Comparison of ENCODE assay signal across 8 cellular contexts in the genomic region with DNA sequence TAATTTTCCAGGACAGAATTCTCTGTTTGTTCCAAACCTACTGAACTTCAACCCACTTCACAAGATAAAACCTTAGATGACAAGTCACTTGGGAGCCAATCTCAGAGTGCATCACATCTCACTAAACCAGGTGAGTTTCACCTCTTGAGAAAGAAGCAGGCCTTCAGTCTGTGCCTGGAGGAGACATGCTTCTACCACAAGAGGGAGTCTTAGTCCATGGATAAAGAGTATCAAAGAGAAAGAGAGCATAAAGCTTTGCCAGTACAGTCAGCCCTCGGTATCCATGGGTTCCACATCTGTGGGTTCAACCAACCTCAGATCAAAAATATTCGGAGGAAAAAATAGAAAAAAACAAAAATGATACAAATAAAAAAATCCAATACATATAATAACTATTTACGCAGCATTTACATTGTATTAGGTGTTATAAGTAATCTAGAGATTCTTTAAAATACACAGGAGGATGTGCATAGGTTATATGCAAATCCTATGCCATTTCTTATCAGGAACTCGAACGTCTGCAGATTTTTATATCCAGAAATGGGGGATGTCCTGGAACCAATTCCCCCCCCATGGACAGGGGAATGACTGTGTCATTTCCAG. TPM values are rescaled to one million over a fixed set of nuclear protein-coding genes. Genes with fewer than 3 reads are reported as not detected.
A peak's percentile ranks its signal among the peaks of the same experiment; 100 is the strongest.
DNase-seq lines count a peak whose midpoint lies in the region; ATAC-seq and TF ChIP-seq lines count a peak whose summit lies in the region.

No MANE protein-coding gene starts in this region.

- no peak overlapping the region for H3K27ac ChIP-seq in brain microvascular endothelial cell
- no peak overlapping the region for H3K27ac ChIP-seq in vagina

- no peak for TF ChIP-seq POLR2A in vagina (IDR thresholded peaks at IDR 0.05)

- H3K9me3 ChIP-seq in vagina = no peaks in the 10 kb centered on the region

- H3K27me3 ChIP-seq in brain microvascular endothelial cell (replicated peaks) = no peaks in the 10 kb centered on the region
- no peaks in the 10 kb centered on the region for H3K27me3 ChIP-seq in vagina

- DNase-seq in DMS 273 (lab: John Stamatoyannopoulos, UW; ENCODE audit: unreplicated experiment) (peak; percentile 73), H4 (ENCODE audit: low spot score) (peak; percentile 57), NCI-H82 treated with DMSO at 0.1 percent for 48 hours (lab: John Stamatoyannopoulos, UW; ENCODE audit: unreplicated experiment) (peak; percentile 67), brain microvascular endothelial cell (peak; percentile 16), left colon (no peak), vagina (ENCODE audit: extremely low spot score in 2 of 2) (no peak)

- ATAC-seq in left colon (peak; percentile 91), GM21737 (IDR thresholded peaks at IDR 0.05; ENCODE audit: unreplicated experiment) (no peak), GM21528 (IDR thresholded peaks at IDR 0.05; ENCODE audit: low FRiP score, unreplicated experiment) (no peak)

- TF ChIP-seq CTCF in brain microvascular endothelial cell (IDR thresholded peaks at IDR 0.05; ENCODE audit: low read depth, low read length, missing control alignments) (peak; percentile 89), vagina (IDR thresholded peaks at IDR 0.05) (peak; percentile 20 to 24 (median 21))

- H3K4me1 ChIP-seq in vagina = no peaks in the 10 kb centered on the region

- peaks cover 14% of the 10 kb centered on the region for H3K36me3 ChIP-seq in brain microvascular endothelial cell (replicated peaks)
- H3K36me3 ChIP-seq in vagina = peaks cover 5 to 51% of the 10 kb centered on the region in 2 donors

- H3K4me3 ChIP-seq in brain microvascular endothelial cell (ENCODE audit: low read depth, low read length) = no peak overlapping the region
- H3K4me3 ChIP-seq in vagina = no peak overlapping the region

- in situ Hi-C loops in brain microvascular endothelial cell (cut with HindIII; ENCODE audit: low pct_ligation_motif_present, low sequenced_read_pairs) = no loop called here

- intact Hi-C loops in left colon (cut with DNase I, micrococcal nuclease) = no loop called here
- intact Hi-C loops in vagina (cut with DNase I) = no loop called here

RNA-seq across cellular contexts. Expression of gene DUSP14, which starts 37.7 kb away (rescaled TPM):
- 49.2 and 50.8 TPM in 2 replicates for total RNA-seq in H4 (2014; rRNA removed; shearing (Covaris generic))
- total RNA-seq in left colon = 1 to 10 TPM; 2.0 to 3.4 TPM
- total RNA-seq in vagina = 19.9 TPM

Comparison
In these comparisons a context has a peak if more than half of its experiments do, and no peak if none do; other contexts are left out.
1. DNase-seq: peak in DMS 273 (single experiment), H4 (single experiment), NCI-H82 treated with DMSO at 0.1 percent for 48 hours (single experiment) and brain microvascular endothelial cell (single experiment); none in left colon (0 of 2) and vagina (0 of 2).